Comparison of ENCODE assay signal across 23 cellular contexts in genomic region chr20:4887586-4887985, GRCh38.
"Had no signal": no experiment of that assay in that cellular context is flagged by ENCODE, and none has a peak within 500 bp of the region (broad histone marks: within the 10 kb centered on the region; RNA-seq: fewer than 3 reads in every experiment).

No MANE protein-coding gene starts in this region.

- H3K9ac ChIP-seq: SK-N-SH had no signal

- H3K27ac Mint-ChIP-seq: activated CD4-positive, alpha-beta memory T cell treated with anti-CD3 and anti-CD28 coated beads, Interleukin-2, amount 10 ng/mL, durations not matched to agents 7 days and 5 days; activated CD4-positive, alpha-beta T cell treated with anti-CD3 and anti-CD28 coated beads for 36 hours; activated naive CD4-positive, alpha-beta T cell treated with anti-CD3 and anti-CD28 coated beads, Interleukin-2, amount 10 ng/mL, durations not matched to agents 7 days and 5 days; activated naive CD8-positive, alpha-beta T cell treated with anti-CD3 and anti-CD28 coated beads for 36 hours; activated T-helper 17 cell treated with anti-CD3 and anti-CD28 coated beads, Interleukin-2, amount 50 U/mL, for 72 hours had no signal

- ATAC-seq: activated CD4-positive, alpha-beta T cell treated with anti-CD3 and anti-CD28 coated beads for 36 hours; activated T-helper 17 cell treated with anti-CD3 and anti-CD28 coated beads, Interleukin-2, amount 50 U/mL, for 72 hours had no signal

- H3K4me1 ChIP-seq: SJCRH30 had no signal

- H3K9me3 Mint-ChIP-seq: activated CD4-positive, alpha-beta memory T cell treated with anti-CD3 and anti-CD28 coated beads, Interleukin-2, amount 10 ng/mL, durations not matched to agents 7 days and 5 days; activated naive CD4-positive, alpha-beta T cell treated with anti-CD3 and anti-CD28 coated beads, Interleukin-2, amount 10 ng/mL, durations not matched to agents 7 days and 5 days; activated naive CD8-positive, alpha-beta T cell treated with anti-CD3 and anti-CD28 coated beads for 36 hours; activated T-helper 17 cell treated with anti-CD3 and anti-CD28 coated beads, Interleukin-2, amount 50 U/mL, for 72 hours had no signal

- H3K9me3 ChIP-seq: SJCRH30, SK-N-SH had no signal

- H3K4me2 ChIP-seq: SK-N-SH had no signal

- H3K27me3 ChIP-seq: SJCRH30 had no signal

- H3K27ac ChIP-seq: SJCRH30, VCaP had no signal

- H3K27me3 Mint-ChIP-seq: activated CD4-positive, alpha-beta memory T cell treated with anti-CD3 and anti-CD28 coated beads, Interleukin-2, amount 10 ng/mL, durations not matched to agents 7 days and 5 days; activated CD4-positive, alpha-beta T cell treated with anti-CD3 and anti-CD28 coated beads for 36 hours; activated naive CD4-positive, alpha-beta T cell treated with anti-CD3 and anti-CD28 coated beads, Interleukin-2, amount 10 ng/mL, durations not matched to agents 7 days and 5 days; activated naive CD8-positive, alpha-beta T cell treated with anti-CD3 and anti-CD28 coated beads for 36 hours; activated T-helper 17 cell treated with anti-CD3 and anti-CD28 coated beads, Interleukin-2, amount 50 U/mL, for 72 hours had no signal

- H3K4me3 Mint-ChIP-seq: activated CD4-positive, alpha-beta memory T cell treated with anti-CD3 and anti-CD28 coated beads, Interleukin-2, amount 10 ng/mL, durations not matched to agents 7 days and 5 days; activated CD4-positive, alpha-beta T cell treated with anti-CD3 and anti-CD28 coated beads for 36 hours; activated naive CD4-positive, alpha-beta T cell treated with anti-CD3 and anti-CD28 coated beads, Interleukin-2, amount 10 ng/mL, durations not matched to agents 7 days and 5 days; activated naive CD8-positive, alpha-beta T cell treated with anti-CD3 and anti-CD28 coated beads for 36 hours; activated T-helper 17 cell treated with anti-CD3 and anti-CD28 coated beads, Interleukin-2, amount 50 U/mL, for 72 hours had no signal

- H3K4me3 ChIP-seq: SJCRH30 had no signal

- DNase-seq: activated CD4-positive, alpha-beta memory T cell treated with anti-CD3 and anti-CD28 coated beads, Interleukin-2, amount 10 ng/mL, durations not matched to agents 7 days and 5 days; activated CD4-positive, alpha-beta T cell treated with anti-CD3 and anti-CD28 coated beads for 36 hours; activated CD4-positive, alpha-beta T cell treated with anti-CD3 and anti-CD28 coated beads, Interleukin-2, amount 50 U/mL, for 1 hour; activated gamma-delta T cell; activated naive CD4-positive, alpha-beta T cell treated with anti-CD3 and anti-CD28 coated beads, Interleukin-2, amount 10 ng/mL, durations not matched to agents 7 days and 5 days; activated naive CD8-positive, alpha-beta T cell treated with anti-CD3 and anti-CD28 coated beads for 36 hours; activated T-cell treated with anti-CD3 and anti-CD28 coated beads, Interleukin-2, amount 50 U/mL, for 48 hours; Karpas-422; MM.1S; NCI-H1105; NCI-H1436; NCI-H1694 treated with DMSO at 0.1 percent for 48 hours; NCI-H2029 treated with DMSO at 0.1 percent for 48 hours; NCI-H345; NCI-H526 treated with DMSO at 0.1 percent for 48 hours; NCI-H82; Right ventricle myocardium superior; RPMI8226; SJCRH30; T-helper 1 cell had no signal

- H3K4me1 Mint-ChIP-seq: activated CD4-positive, alpha-beta T cell treated with anti-CD3 and anti-CD28 coated beads for 36 hours; activated T-helper 17 cell treated with anti-CD3 and anti-CD28 coated beads, Interleukin-2, amount 50 U/mL, for 72 hours had no signal
